ENCODE assay signal across 19 cellular contexts in genomic region chr10:61753453-61753852, GRCh38.
DNase-seq lines count a peak whose midpoint lies in the region; FAIRE-seq and TF ChIP-seq lines count a peak whose summit lies in the region.
"Had no signal": no experiment of that assay in that cellular context is flagged by ENCODE, and none has a peak within 500 bp of the region (broad histone marks: within the 10 kb centered on the region; RNA-seq: fewer than 3 reads in every experiment).

No MANE protein-coding gene starts in this region.

- H3K4me3 Mint-ChIP-seq in progenitor cell of endocrine pancreas (ENCODE audit: low read depth), result no peak overlapping the region
- no peak overlapping the region for H3K4me3 Mint-ChIP-seq in HFFc6

- H3K9me2 ChIP-seq in OCI-LY7 (ENCODE audit: insufficient read depth, low read length), result no peaks in the 10 kb centered on the region; the same call in 1 of the 2 replicates

- peak overlapping the region; percentile 78 for H3K27ac Mint-ChIP-seq in progenitor cell of endocrine pancreas
- H3K27ac Mint-ChIP-seq in HFFc6, result no peak overlapping the region; the same call in 1 of the 2 replicates

- H3K27me3 Mint-ChIP-seq in progenitor cell of endocrine pancreas, result no peaks in the 10 kb centered on the region
- H3K27me3 Mint-ChIP-seq in HFFc6 (ENCODE audit: insufficient read depth), result no peaks in the 10 kb centered on the region

- no peak for TF ChIP-seq CTCF in OCI-LY7 (conservative IDR thresholded peaks at IDR 0.05; ENCODE audit: low read length)
- TF ChIP-seq CTCF in progenitor cell of endocrine pancreas (IDR thresholded peaks at IDR 0.05; ENCODE audit: unreplicated experiment), result no peak
- no peak for TF ChIP-seq CTCF in HFFc6 (IDR thresholded peaks at IDR 0.05)

- no peak for TF ChIP-seq POLR2A in H54 (IDR thresholded peaks at IDR 0.05; ENCODE audit: low read depth, low read length)

- H3K4me1 ChIP-seq in OCI-LY7 (ENCODE audit: insufficient read depth, low read length, poor library complexity, severe bottlenecking), result peaks cover 22% of the 10 kb centered on the region
- peaks cover 14% of the 10 kb centered on the region for H3K4me1 ChIP-seq in effector memory CD4-positive, alpha-beta T cell (ENCODE audit: control insufficient read depth, insufficient read depth, low read length, poor library complexity, severe bottlenecking)

- intact Hi-C loops in OCI-LY7 (cut with micrococcal nuclease; ENCODE audit: unreplicated experiment), result loop anchor here (5.0 kb wide), 2 partner anchors 79 to 149 kb away; partner anchors contain the start of gene ARID5B

- POLR2A ChIA-PET in OCI-LY7 (lab: Charles Lee), result interaction anchor here (1.0 to 2.6 kb wide), 6 partner anchors 8 to 297 kb away, joined by 3 to 10 read pairs (median 4); no protein-coding TSS in a partner anchor

- H3K9me3 ChIP-seq in OCI-LY7 (ENCODE audit: low read length), result no peaks in the 10 kb centered on the region
- H3K9me3 ChIP-seq in effector memory CD4-positive, alpha-beta T cell (ENCODE audit: control insufficient read depth, low read length), result no peaks in the 10 kb centered on the region

- no TSS peak for BruUV-seq in OCI-LY7 (replicated peaks; lab: Mats Ljungman, UMichigan)

- peak overlapping the region; percentile 96; the same call in 1 of the 2 replicates for H2AFZ ChIP-seq in OCI-LY7 (ENCODE audit: low read length)
- H2AFZ ChIP-seq: PC-9 had no signal

- FAIRE-seq in H54 (lab: Jason Lieb, UNC), result peak; percentile 52
- FAIRE-seq: GM12892, H1, HepG2 had no signal

- no peak overlapping the region for H3K4me3 ChIP-seq in OCI-LY7 (ENCODE audit: low read depth, low read length, poor library complexity, severe bottlenecking)
- no peak overlapping the region for H3K4me3 ChIP-seq in effector memory CD4-positive, alpha-beta T cell (ENCODE audit: insufficient read depth, low read depth, low read length, poor library complexity, severe bottlenecking)
- H3K4me3 ChIP-seq: PC-9 had no signal

- H3K27ac ChIP-seq in OCI-LY7 (ENCODE audit: low read depth, low read length, poor library complexity, severe bottlenecking), result no peak overlapping the region
- H3K27ac ChIP-seq in effector memory CD4-positive, alpha-beta T cell (ENCODE audit: insufficient read depth, low read length, poor library complexity, severe bottlenecking), result no peak overlapping the region

- H4K20me1 ChIP-seq in OCI-LY7 (ENCODE audit: insufficient read depth, low read length), result no peaks in the 10 kb centered on the region

- H3K9me3 Mint-ChIP-seq in progenitor cell of endocrine pancreas (ENCODE audit: low read depth), result peaks cover 3% of the 10 kb centered on the region
- H3K9me3 Mint-ChIP-seq in HFFc6, result no peaks in the 10 kb centered on the region

- no peaks in the 10 kb centered on the region for H3K36me3 ChIP-seq in OCI-LY7 (ENCODE audit: insufficient read depth, low read length)
- no peaks in the 10 kb centered on the region for H3K36me3 ChIP-seq in effector memory CD4-positive, alpha-beta T cell (ENCODE audit: control insufficient read depth, insufficient read depth, low read length)

- CTCF ChIA-PET in OCI-LY7 (lab: Charles Lee; ENCODE audit: unreplicated experiment), result no interaction called here

- H3K4me1 Mint-ChIP-seq in progenitor cell of endocrine pancreas (ENCODE audit: low read depth) (peaks cover 36% of the 10 kb centered on the region), HFFc6 (ENCODE audit: low read depth) (peaks cover 73% of the 10 kb centered on the region)

- no peaks in the 10 kb centered on the region for H3K79me2 ChIP-seq in OCI-LY7 (ENCODE audit: insufficient read depth, low read depth, low read length)

- H3K36me3 Mint-ChIP-seq in progenitor cell of endocrine pancreas (ENCODE audit: insufficient read depth), result no peaks in the 10 kb centered on the region
- no peaks in the 10 kb centered on the region for H3K36me3 Mint-ChIP-seq in HFFc6 (ENCODE audit: low read depth)

- DNase-seq in H54 (ENCODE audit: insufficient read length, low spot score), result no peak
- DNase-seq in OCI-LY7 (ENCODE audit: low spot score), result no peak
- DNase-seq in cerebellar cortex (ENCODE audit: low spot score), result peak; percentile 57
- DNase-seq in progenitor cell of endocrine pancreas (ENCODE audit: low spot score, unreplicated experiment), result no peak
- no peak for DNase-seq in anterior cingulate cortex (lab: John Stamatoyannopoulos, UW)
- no peak for DNase-seq in HFFc6
- DNase-seq in effector memory CD4-positive, alpha-beta T cell, result no peak
- DNase-seq: ACHN, COR-L47, Kasumi-1, NCI-H1105, NCI-H1694 treated with DMSO at 0.1 percent for 48 hours, NCI-H2107, NCI-H226, NCI-H526 treated with DMSO at 0.1 percent for 48 hours, PC-9 had no signal

- no peaks in the 10 kb centered on the region for H3K27me3 ChIP-seq in effector memory CD4-positive, alpha-beta T cell (replicated peaks; ENCODE audit: control insufficient read depth, insufficient read depth, low read length, poor library complexity, severe bottlenecking)

- H3K4me2 ChIP-seq in OCI-LY7 (ENCODE audit: low read length), result no peak overlapping the region
